In genomic region chr11:64204464-64204989, GRCh38 we compare ENCODE assay signal across 1 cellular context.
TF ChIP-seq lines count a peak whose summit lies in the region.

No MANE protein-coding gene starts in this region.

TF ChIP-seq in GM12878, 131 proteins besides CTCF, POLR2A, EP300 and RAD21 (continues in another document):
- peak; percentile 85 for TF ChIP-seq RUNX3 (IDR thresholded peaks at IDR 0.05; ENCODE audit: low read length)
- TF ChIP-seq SMAD1 (IDR thresholded peaks at IDR 0.05; ENCODE audit: low read depth, partially characterized antibody): peak; percentile 90
- TF ChIP-seq MAX (IDR thresholded peaks at IDR 0.05; ENCODE audit: low read depth, low read length): no peak
- TF ChIP-seq, protein P1, sequence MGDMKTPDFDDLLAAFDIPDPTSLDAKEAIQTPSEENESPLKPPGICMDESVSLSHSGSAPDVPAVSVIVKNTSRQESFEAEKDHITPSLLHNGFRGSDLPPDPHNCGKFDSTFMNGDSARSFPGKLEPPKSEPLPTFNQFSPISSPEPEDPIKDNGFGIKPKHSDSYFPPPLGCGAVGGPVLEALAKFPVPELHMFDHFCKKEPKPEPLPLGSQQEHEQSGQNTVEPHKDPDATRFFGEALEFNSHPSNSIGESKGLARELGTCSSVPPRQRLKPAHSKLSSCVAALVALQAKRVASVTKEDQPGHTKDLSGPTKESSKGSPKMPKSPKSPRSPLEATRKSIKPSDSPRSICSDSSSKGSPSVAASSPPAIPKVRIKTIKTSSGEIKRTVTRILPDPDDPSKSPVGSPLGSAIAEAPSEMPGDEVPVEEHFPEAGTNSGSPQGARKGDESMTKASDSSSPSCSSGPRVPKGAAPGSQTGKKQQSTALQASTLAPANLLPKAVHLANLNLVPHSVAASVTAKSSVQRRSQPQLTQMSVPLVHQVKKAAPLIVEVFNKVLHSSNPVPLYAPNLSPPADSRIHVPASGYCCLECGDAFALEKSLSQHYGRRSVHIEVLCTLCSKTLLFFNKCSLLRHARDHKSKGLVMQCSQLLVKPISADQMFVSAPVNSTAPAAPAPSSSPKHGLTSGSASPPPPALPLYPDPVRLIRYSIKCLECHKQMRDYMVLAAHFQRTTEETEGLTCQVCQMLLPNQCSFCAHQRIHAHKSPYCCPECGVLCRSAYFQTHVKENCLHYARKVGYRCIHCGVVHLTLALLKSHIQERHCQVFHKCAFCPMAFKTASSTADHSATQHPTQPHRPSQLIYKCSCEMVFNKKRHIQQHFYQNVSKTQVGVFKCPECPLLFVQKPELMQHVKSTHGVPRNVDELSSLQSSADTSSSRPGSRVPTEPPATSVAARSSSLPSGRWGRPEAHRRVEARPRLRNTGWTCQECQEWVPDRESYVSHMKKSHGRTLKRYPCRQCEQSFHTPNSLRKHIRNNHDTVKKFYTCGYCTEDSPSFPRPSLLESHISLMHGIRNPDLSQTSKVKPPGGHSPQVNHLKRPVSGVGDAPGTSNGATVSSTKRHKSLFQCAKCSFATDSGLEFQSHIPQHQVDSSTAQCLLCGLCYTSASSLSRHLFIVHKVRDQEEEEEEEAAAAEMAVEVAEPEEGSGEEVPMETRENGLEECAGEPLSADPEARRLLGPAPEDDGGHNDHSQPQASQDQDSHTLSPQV (IDR thresholded peaks at IDR 0.05): no peak
- TF ChIP-seq GATAD2B (conservative IDR thresholded peaks at IDR 0.05; ENCODE audit: low read depth): no peak
- TF ChIP-seq HSF1 (IDR thresholded peaks at IDR 0.05; ENCODE audit: low read depth, low read length): no peak
- TF ChIP-seq SIN3A (IDR thresholded peaks at IDR 0.05; ENCODE audit: low read depth, low read length): no peak
- TF ChIP-seq TARDBP (IDR thresholded peaks at IDR 0.05; ENCODE audit: borderline replicate concordance): no peak
- TF ChIP-seq E2F4 (IDR thresholded peaks at IDR 0.05; ENCODE audit: low read depth, low read length): no peak
- TF ChIP-seq BACH1 (IDR thresholded peaks at IDR 0.05; ENCODE audit: borderline replicate concordance): no peak
- TF ChIP-seq ZNF274 (IDR thresholded peaks at IDR 0.05; ENCODE audit: insufficient read depth, insufficient read length): no peak
- TF ChIP-seq SKIL (IDR thresholded peaks at IDR 0.05; ENCODE audit: low read depth, poor library complexity, severe bottlenecking): peak; percentile 46
- TF ChIP-seq, protein P2, sequence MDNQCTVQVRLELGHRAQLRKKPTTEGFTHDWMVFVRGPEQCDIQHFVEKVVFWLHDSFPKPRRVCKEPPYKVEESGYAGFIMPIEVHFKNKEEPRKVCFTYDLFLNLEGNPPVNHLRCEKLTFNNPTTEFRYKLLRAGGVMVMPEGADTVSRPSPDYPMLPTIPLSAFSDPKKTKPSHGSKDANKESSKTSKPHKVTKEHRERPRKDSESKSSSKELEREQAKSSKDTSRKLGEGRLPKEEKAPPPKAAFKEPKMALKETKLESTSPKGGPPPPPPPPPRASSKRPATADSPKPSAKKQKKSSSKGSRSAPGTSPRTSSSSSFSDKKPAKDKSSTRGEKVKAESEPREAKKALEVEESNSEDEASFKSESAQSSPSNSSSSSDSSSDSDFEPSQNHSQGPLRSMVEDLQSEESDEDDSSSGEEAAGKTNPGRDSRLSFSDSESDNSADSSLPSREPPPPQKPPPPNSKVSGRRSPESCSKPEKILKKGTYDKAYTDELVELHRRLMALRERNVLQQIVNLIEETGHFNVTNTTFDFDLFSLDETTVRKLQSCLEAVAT (IDR thresholded peaks at IDR 0.05): no peak
- no peak for TF ChIP-seq NR2C2 (IDR thresholded peaks at IDR 0.05; ENCODE audit: borderline replicate concordance, control insufficient read depth, insufficient read length, low read depth)
- TF ChIP-seq CHD1 (IDR thresholded peaks at IDR 0.05; ENCODE audit: low read depth, low read length): no peak
- TF ChIP-seq, protein P3, sequence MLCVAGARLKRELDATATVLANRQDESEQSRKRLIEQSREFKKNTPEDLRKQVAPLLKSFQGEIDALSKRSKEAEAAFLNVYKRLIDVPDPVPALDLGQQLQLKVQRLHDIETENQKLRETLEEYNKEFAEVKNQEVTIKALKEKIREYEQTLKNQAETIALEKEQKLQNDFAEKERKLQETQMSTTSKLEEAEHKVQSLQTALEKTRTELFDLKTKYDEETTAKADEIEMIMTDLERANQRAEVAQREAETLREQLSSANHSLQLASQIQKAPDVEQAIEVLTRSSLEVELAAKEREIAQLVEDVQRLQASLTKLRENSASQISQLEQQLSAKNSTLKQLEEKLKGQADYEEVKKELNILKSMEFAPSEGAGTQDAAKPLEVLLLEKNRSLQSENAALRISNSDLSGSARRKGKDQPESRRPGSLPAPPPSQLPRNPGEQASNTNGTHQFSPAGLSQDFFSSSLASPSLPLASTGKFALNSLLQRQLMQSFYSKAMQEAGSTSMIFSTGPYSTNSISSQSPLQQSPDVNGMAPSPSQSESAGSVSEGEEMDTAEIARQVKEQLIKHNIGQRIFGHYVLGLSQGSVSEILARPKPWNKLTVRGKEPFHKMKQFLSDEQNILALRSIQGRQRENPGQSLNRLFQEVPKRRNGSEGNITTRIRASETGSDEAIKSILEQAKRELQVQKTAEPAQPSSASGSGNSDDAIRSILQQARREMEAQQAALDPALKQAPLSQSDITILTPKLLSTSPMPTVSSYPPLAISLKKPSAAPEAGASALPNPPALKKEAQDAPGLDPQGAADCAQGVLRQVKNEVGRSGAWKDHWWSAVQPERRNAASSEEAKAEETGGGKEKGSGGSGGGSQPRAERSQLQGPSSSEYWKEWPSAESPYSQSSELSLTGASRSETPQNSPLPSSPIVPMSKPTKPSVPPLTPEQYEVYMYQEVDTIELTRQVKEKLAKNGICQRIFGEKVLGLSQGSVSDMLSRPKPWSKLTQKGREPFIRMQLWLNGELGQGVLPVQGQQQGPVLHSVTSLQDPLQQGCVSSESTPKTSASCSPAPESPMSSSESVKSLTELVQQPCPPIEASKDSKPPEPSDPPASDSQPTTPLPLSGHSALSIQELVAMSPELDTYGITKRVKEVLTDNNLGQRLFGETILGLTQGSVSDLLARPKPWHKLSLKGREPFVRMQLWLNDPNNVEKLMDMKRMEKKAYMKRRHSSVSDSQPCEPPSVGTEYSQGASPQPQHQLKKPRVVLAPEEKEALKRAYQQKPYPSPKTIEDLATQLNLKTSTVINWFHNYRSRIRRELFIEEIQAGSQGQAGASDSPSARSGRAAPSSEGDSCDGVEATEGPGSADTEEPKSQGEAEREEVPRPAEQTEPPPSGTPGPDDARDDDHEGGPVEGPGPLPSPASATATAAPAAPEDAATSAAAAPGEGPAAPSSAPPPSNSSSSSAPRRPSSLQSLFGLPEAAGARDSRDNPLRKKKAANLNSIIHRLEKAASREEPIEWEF (IDR thresholded peaks at IDR 0.05; ENCODE audit: insufficient replicate concordance, low read depth, low read length): no peak
- TF ChIP-seq TCF12 (IDR thresholded peaks at IDR 0.05; ENCODE audit: low read depth, low read length): 0 out of 2 replicates have a peak, but pooled peaks have one; percentile 47
- peak; percentile 62; the same call in 1 of the 2 replicates for TF ChIP-seq POLR2AphosphoS5 (IDR thresholded peaks at IDR 0.05; ENCODE audit: low read length)
- TF ChIP-seq ZBTB4 (CRISPR knock-in tag; IDR thresholded peaks at IDR 0.05): no peak
- TF ChIP-seq, protein P4, sequence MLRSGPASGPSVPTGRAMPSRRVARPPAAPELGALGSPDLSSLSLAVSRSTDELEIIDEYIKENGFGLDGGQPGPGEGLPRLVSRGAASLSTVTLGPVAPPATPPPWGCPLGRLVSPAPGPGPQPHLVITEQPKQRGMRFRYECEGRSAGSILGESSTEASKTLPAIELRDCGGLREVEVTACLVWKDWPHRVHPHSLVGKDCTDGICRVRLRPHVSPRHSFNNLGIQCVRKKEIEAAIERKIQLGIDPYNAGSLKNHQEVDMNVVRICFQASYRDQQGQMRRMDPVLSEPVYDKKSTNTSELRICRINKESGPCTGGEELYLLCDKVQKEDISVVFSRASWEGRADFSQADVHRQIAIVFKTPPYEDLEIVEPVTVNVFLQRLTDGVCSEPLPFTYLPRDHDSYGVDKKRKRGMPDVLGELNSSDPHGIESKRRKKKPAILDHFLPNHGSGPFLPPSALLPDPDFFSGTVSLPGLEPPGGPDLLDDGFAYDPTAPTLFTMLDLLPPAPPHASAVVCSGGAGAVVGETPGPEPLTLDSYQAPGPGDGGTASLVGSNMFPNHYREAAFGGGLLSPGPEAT (IDR thresholded peaks at IDR 0.05; ENCODE audit: low read depth): no peak
- no peak for TF ChIP-seq CHD2 (IDR thresholded peaks at IDR 0.05; ENCODE audit: borderline replicate concordance, low read depth, low read length)
- peak; percentile 63; the same call in 1 of the 2 replicates for TF ChIP-seq YY1 (IDR thresholded peaks at IDR 0.05; ENCODE audit: low read depth, low read length)
- TF ChIP-seq BHLHE40 (IDR thresholded peaks at IDR 0.05; ENCODE audit: borderline replicate concordance in 1 of 2, low read depth in 2 of 2, low read length in 1 of 2): peak; percentile 14 to 49; a peak in 1 of 4 replicates
- no peak for TF ChIP-seq ASH2L (IDR thresholded peaks at IDR 0.05; ENCODE audit: borderline replicate concordance, low read depth)
- peak; percentile 67; the same call in 1 of the 2 replicates for TF ChIP-seq SMC3 (IDR thresholded peaks at IDR 0.05; ENCODE audit: borderline replicate concordance, low read length)
